6 cellular contexts compared by ENCODE assay signal in the genomic region with DNA sequence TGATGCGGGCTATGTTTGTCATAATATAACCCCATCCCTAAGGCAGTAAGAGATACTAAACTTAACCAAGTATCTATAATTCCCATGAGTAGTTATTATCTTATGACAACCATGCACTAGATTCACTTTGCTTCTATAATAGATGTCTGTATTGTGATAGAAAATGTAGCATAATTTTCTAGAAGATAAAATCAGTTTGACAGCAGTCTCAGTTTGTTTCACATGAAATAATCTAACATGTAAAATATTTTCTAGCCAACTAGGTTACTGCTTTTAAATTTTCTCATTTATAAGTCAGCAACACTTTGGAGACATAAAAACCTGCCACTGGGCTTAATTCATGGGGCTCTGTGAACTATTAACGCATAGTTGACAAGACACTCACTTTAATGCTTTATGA.
"Had no signal": no experiment of that assay in that cellular context is flagged by ENCODE, and none has a peak within 500 bp of the region (broad histone marks: within the 10 kb centered on the region; RNA-seq: fewer than 3 reads in every experiment).

No MANE protein-coding gene starts in this region.

- H3K4me3 ChIP-seq: GM23338 had no signal

- H3K27me3 Mint-ChIP-seq: IgD-negative memory B cell had no signal

- H3K27ac Mint-ChIP-seq: GM23338, H9, IgD-negative memory B cell had no signal

- H3K4me3 Mint-ChIP-seq: GM23338, H9, IgD-negative memory B cell had no signal

- DNase-seq: H9, HCEC 1CT had no signal

- H3K4me1 Mint-ChIP-seq: GM23338, H9, IgD-negative memory B cell had no signal

- H3K36me3 Mint-ChIP-seq: IgD-negative memory B cell had no signal

- H3K9me3 Mint-ChIP-seq: GM23338, H9, IgD-negative memory B cell had no signal

- FAIRE-seq: H1, HTR-8/SVneo had no signal
